In the genomic region with DNA sequence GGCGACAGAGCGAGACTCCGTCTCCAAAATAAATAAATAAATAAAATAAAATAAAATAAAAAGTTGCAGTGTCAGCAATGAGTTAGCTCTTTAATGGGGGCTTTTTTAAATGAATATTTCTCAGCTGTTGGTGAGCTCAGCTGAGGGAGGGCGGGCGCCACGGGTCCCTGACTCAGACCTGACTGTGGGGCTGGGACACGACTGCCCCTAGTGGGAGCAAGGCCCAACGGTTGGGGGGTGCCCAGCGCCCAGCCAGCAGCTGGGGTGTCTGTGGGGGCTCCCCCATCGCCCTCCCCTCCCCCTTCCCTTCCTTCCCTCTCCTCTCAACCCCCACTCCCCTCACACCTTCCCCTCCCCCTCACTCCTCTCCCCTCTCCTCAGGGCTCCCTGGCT, we compare ENCODE assay signal across 8 cellular contexts. TPM values are rescaled to one million over a fixed set of nuclear protein-coding genes. Genes with fewer than 3 reads are reported as not detected.
DNase-seq lines count a peak whose midpoint lies in the region; ATAC-seq and TF ChIP-seq lines count a peak whose summit lies in the region.

No MANE protein-coding gene starts in this region.

- H3K27ac Mint-ChIP-seq in T-helper 2 cell treated with Interferon-gamma antibody and Interleukin-4, amounts not matched to agents 5 μg/mL and 100 μg/mL, for 36 hours = no peak overlapping the region

- ATAC-seq in HG02588 (IDR thresholded peaks at IDR 0.05; ENCODE audit: unreplicated experiment) (peak; percentile 38), HG03521 (IDR thresholded peaks at IDR 0.05; ENCODE audit: unreplicated experiment) (no peak)

- H3K36me3 Mint-ChIP-seq in T-helper 2 cell treated with Interferon-gamma antibody and Interleukin-4, amounts not matched to agents 5 μg/mL and 100 μg/mL, for 36 hours (ENCODE audit: low read depth) = no peaks in the 10 kb centered on the region

- no peaks in the 10 kb centered on the region for H3K27me3 Mint-ChIP-seq in T-helper 2 cell treated with Interferon-gamma antibody and Interleukin-4, amounts not matched to agents 5 μg/mL and 100 μg/mL, for 36 hours (ENCODE audit: low read depth)

- CTCF ChIA-PET in AG04450 (lab: Charles Lee) = interaction anchor here (0.7 to 1.5 kb wide), 8 partner anchors 11 to 221 kb away, joined by 3 to 5 read pairs (median 3); no protein-coding TSS in a partner anchor

- H3K36me3 ChIP-seq in adipocyte (ENCODE audit: control insufficient read depth, insufficient read depth, low read length, severe bottlenecking) (no peaks in the 10 kb centered on the region), neutrophil (no peaks in the 10 kb centered on the region)

- H3K9ac ChIP-seq in adipocyte (ENCODE audit: low read length) = no peak overlapping the region

- DNase-seq in AG04450 (ENCODE audit: low read depth, low spot score) (no peak), adipocyte (ENCODE audit: low read depth) (peak; percentile 48), Ammon's horn (ENCODE audit: low spot score) (no peak), coronary artery (ENCODE audit: low spot score) (no peak)
- DNase-seq in T-helper 2 cell treated with Interferon-gamma antibody and Interleukin-4, amounts not matched to agents 5 μg/mL and 100 μg/mL, for 36 hours (ENCODE audit: low spot score) = peak; percentile 43

- H3K4me1 ChIP-seq in adipocyte (ENCODE audit: control insufficient read depth, insufficient read depth, low read length) = peaks cover 29% of the 10 kb centered on the region
- peaks cover 45 to 54% of the 10 kb centered on the region in 2 experiments for H3K4me1 ChIP-seq in neutrophil (ENCODE audit: control insufficient read depth in 1 of 2, insufficient read depth in 1 of 2, low read depth in 1 of 2, low read length in 1 of 2)

- no peak overlapping the region for H3K4me3 Mint-ChIP-seq in T-helper 2 cell treated with Interferon-gamma antibody and Interleukin-4, amounts not matched to agents 5 μg/mL and 100 μg/mL, for 36 hours

- peaks cover 24% of the 10 kb centered on the region for H3K4me1 Mint-ChIP-seq in T-helper 2 cell treated with Interferon-gamma antibody and Interleukin-4, amounts not matched to agents 5 μg/mL and 100 μg/mL, for 36 hours (ENCODE audit: low read depth)

- POLR2A ChIA-PET in AG04450 (lab: Yijun Ruan, JAX) = no interaction called here

- peaks cover 20% of the 10 kb centered on the region for H3K9me3 ChIP-seq in AG04450 (ENCODE audit: control insufficient read depth, insufficient read depth, low read length)
- peaks cover 4% of the 10 kb centered on the region for H3K9me3 ChIP-seq in adipocyte (ENCODE audit: control insufficient read depth, low read length)
- no peaks in the 10 kb centered on the region for H3K9me3 ChIP-seq in neutrophil

- H3K27ac ChIP-seq in AG04450 (ENCODE audit: low read depth, low read length) = no peak overlapping the region
- H3K27ac ChIP-seq in neutrophil = no peak overlapping the region
- H3K27ac ChIP-seq in coronary artery = no peak overlapping the region

- no peaks in the 10 kb centered on the region for H3K27me3 ChIP-seq in AG04450 (ENCODE audit: control insufficient read depth, insufficient read depth, low read length)
- H3K27me3 ChIP-seq in adipocyte (replicated peaks; ENCODE audit: control insufficient read depth, insufficient read depth, low read length) = no peaks in the 10 kb centered on the region
- no peaks in the 10 kb centered on the region for H3K27me3 ChIP-seq in neutrophil

- H3K9me3 Mint-ChIP-seq in T-helper 2 cell treated with Interferon-gamma antibody and Interleukin-4, amounts not matched to agents 5 μg/mL and 100 μg/mL, for 36 hours = no peaks in the 10 kb centered on the region

- peak; percentile 53 for TF ChIP-seq CTCF in AG04450 (IDR thresholded peaks at IDR 0.05; ENCODE audit: low read depth, low read length)
- peak; percentile 26 for TF ChIP-seq CTCF in neutrophil (IDR thresholded peaks at IDR 0.05)
- no peak for TF ChIP-seq CTCF in coronary artery (IDR thresholded peaks at IDR 0.05)

- H3K4me3 ChIP-seq in AG04450 (ENCODE audit: low read depth, low read length) = no peak overlapping the region
- no peak overlapping the region for H3K4me3 ChIP-seq in adipocyte (ENCODE audit: low read length)
- no peak overlapping the region for H3K4me3 ChIP-seq in neutrophil (ENCODE audit: low read depth in 1 of 2, low read length in 1 of 2)
- no peak overlapping the region for H3K4me3 ChIP-seq in coronary artery

RNA-seq across cellular contexts. Expression of a gene that starts 46.6 kb away (rescaled TPM):
- polyA plus RNA-seq in AG04450 (2011; rRNA removed) = 1.1 and 1.6 TPM in 2 replicates
- polyA minus RNA-seq in AG04450 (2011; rRNA and poly(A)+ RNA removed) = 0.87 and 1.00 TPM in 2 replicates

Comparison
In these comparisons a context has a peak if more than half of its experiments do, and no peak if none do; other contexts are left out.
1. DNase-seq: peak in T-helper 2 cell treated with Interferon-gamma antibody and Interleukin-4, amounts not matched to agents 5 μg/mL and 100 μg/mL, for 36 hours (single experiment) and adipocyte (single experiment); none in AG04450 (single experiment), Ammon's horn (single experiment) and coronary artery (single experiment).